Comparison of ENCODE assay signal across 13 cellular contexts in genomic region chrX:139929876-139930275, GRCh38. TPM values are rescaled to one million over a fixed set of nuclear protein-coding genes. Genes with fewer than 3 reads are reported as not detected.
A peak's percentile ranks its signal among the peaks of the same experiment; 100 is the strongest.
DNase-seq lines count a peak whose midpoint lies in the region; ATAC-seq and TF ChIP-seq lines count a peak whose summit lies in the region.
"Had no signal": no experiment of that assay in that cellular context is flagged by ENCODE, and none has a peak within 500 bp of the region (broad histone marks: within the 10 kb centered on the region; RNA-seq: fewer than 3 reads in every experiment).

No MANE protein-coding gene starts in this region.

- CTCF ChIA-PET in activated CD8-positive, alpha-beta T cell treated with anti-CD3 and anti-CD28 coated beads for 36 hours (lab: Charles Lee) = no interaction called here
- CTCF ChIA-PET in activated CD8-positive, alpha-beta T cell treated with anti-CD3 and anti-CD28 coated beads, Interleukin-2, amount 10 ng/mL, durations not matched to agents 7 days and 5 days (lab: Charles Lee) = interaction anchor here (1.1 kb wide), 1 partner anchor 141 kb away, joined by 3 read pairs; no protein-coding TSS in a partner anchor

- H3K27me3 Mint-ChIP-seq in activated CD8-positive, alpha-beta T cell treated with anti-CD3 and anti-CD28 coated beads for 36 hours = no peaks in the 10 kb centered on the region
- H3K27me3 Mint-ChIP-seq in activated CD8-positive, alpha-beta T cell treated with anti-CD3 and anti-CD28 coated beads, Interleukin-2, amount 10 ng/mL, durations not matched to agents 7 days and 5 days (ENCODE audit: low read depth) = no peaks in the 10 kb centered on the region
- no peaks in the 10 kb centered on the region for H3K27me3 Mint-ChIP-seq in endothelial cell (ENCODE audit: unreplicated experiment)
- no peaks in the 10 kb centered on the region for H3K27me3 Mint-ChIP-seq in progenitor cell of endocrine pancreas

- H3K27ac Mint-ChIP-seq in activated CD8-positive, alpha-beta T cell treated with anti-CD3 and anti-CD28 coated beads for 36 hours = no peak overlapping the region
- no peak overlapping the region for H3K27ac Mint-ChIP-seq in activated CD8-positive, alpha-beta T cell treated with anti-CD3 and anti-CD28 coated beads, Interleukin-2, amount 10 ng/mL, durations not matched to agents 7 days and 5 days
- no peak overlapping the region for H3K27ac Mint-ChIP-seq in endothelial cell (ENCODE audit: unreplicated experiment)
- no peak overlapping the region for H3K27ac Mint-ChIP-seq in progenitor cell of endocrine pancreas

- no peak for ATAC-seq in activated CD8-positive, alpha-beta T cell treated with anti-CD3 and anti-CD28 coated beads for 36 hours
- ATAC-seq in activated CD8-positive, alpha-beta T cell treated with anti-CD3 and anti-CD28 coated beads, Interleukin-2, amount 10 ng/mL, durations not matched to agents 7 days and 5 days = no peak

- DNase-seq in activated CD8-positive, alpha-beta T cell treated with anti-CD3 and anti-CD28 coated beads for 36 hours = no peak
- DNase-seq in activated CD8-positive, alpha-beta T cell treated with anti-CD3 and anti-CD28 coated beads, Interleukin-2, amount 10 ng/mL, durations not matched to agents 7 days and 5 days = no peak
- peak; percentile 9 for DNase-seq in NCI-H69 (lab: John Stamatoyannopoulos, UW)
- no peak for DNase-seq in endothelial cell (ENCODE audit: low spot score)
- DNase-seq in progenitor cell of endocrine pancreas (ENCODE audit: low spot score, unreplicated experiment) = no peak
- no peak for DNase-seq in NCI-H1417 (lab: John Stamatoyannopoulos, UW)
- DNase-seq in posterior vena cava (ENCODE audit: low spot score) = no peak
- no peak for DNase-seq in iPS-NIHi11 (ENCODE audit: low spot score)
- DNase-seq: NCI-H146, PC-9 had no signal

- H3K36me3 Mint-ChIP-seq in activated CD8-positive, alpha-beta T cell treated with anti-CD3 and anti-CD28 coated beads for 36 hours (ENCODE audit: low read depth) = peaks cover 2% of the 10 kb centered on the region
- peaks cover 4% of the 10 kb centered on the region for H3K36me3 Mint-ChIP-seq in activated CD8-positive, alpha-beta T cell treated with anti-CD3 and anti-CD28 coated beads, Interleukin-2, amount 10 ng/mL, durations not matched to agents 7 days and 5 days (ENCODE audit: low read depth)
- H3K36me3 Mint-ChIP-seq in endothelial cell (ENCODE audit: low read depth, unreplicated experiment) (no peaks in the 10 kb centered on the region), progenitor cell of endocrine pancreas (ENCODE audit: insufficient read depth) (no peaks in the 10 kb centered on the region)

- POLR2A ChIA-PET in activated CD8-positive, alpha-beta T cell treated with anti-CD3 and anti-CD28 coated beads for 36 hours (lab: Charles Lee) = no interaction called here
- POLR2A ChIA-PET in activated CD8-positive, alpha-beta T cell treated with anti-CD3 and anti-CD28 coated beads, Interleukin-2, amount 10 ng/mL, durations not matched to agents 7 days and 5 days (lab: Charles Lee) = no interaction called here

- peaks cover 35% of the 10 kb centered on the region for H3K4me1 Mint-ChIP-seq in activated CD8-positive, alpha-beta T cell treated with anti-CD3 and anti-CD28 coated beads for 36 hours (ENCODE audit: low read depth)
- peaks cover 22% of the 10 kb centered on the region for H3K4me1 Mint-ChIP-seq in activated CD8-positive, alpha-beta T cell treated with anti-CD3 and anti-CD28 coated beads, Interleukin-2, amount 10 ng/mL, durations not matched to agents 7 days and 5 days (ENCODE audit: low read depth)
- peaks cover 15% of the 10 kb centered on the region for H3K4me1 Mint-ChIP-seq in endothelial cell (ENCODE audit: unreplicated experiment)
- peaks cover 20% of the 10 kb centered on the region for H3K4me1 Mint-ChIP-seq in progenitor cell of endocrine pancreas (ENCODE audit: low read depth)

- no peak for TF ChIP-seq CTCF in activated CD8-positive, alpha-beta T cell treated with anti-CD3 and anti-CD28 coated beads for 36 hours (IDR thresholded peaks at IDR 0.05)
- no peak for TF ChIP-seq CTCF in endothelial cell (IDR thresholded peaks at IDR 0.05; ENCODE audit: unreplicated experiment)
- TF ChIP-seq CTCF in progenitor cell of endocrine pancreas (IDR thresholded peaks at IDR 0.05; ENCODE audit: unreplicated experiment) = no peak

- no peaks in the 10 kb centered on the region for H3K9me3 Mint-ChIP-seq in activated CD8-positive, alpha-beta T cell treated with anti-CD3 and anti-CD28 coated beads for 36 hours
- H3K9me3 Mint-ChIP-seq in activated CD8-positive, alpha-beta T cell treated with anti-CD3 and anti-CD28 coated beads, Interleukin-2, amount 10 ng/mL, durations not matched to agents 7 days and 5 days (ENCODE audit: insufficient read depth) = no peaks in the 10 kb centered on the region
- H3K9me3 Mint-ChIP-seq in endothelial cell (ENCODE audit: unreplicated experiment) = no peaks in the 10 kb centered on the region
- H3K9me3 Mint-ChIP-seq in progenitor cell of endocrine pancreas (ENCODE audit: low read depth) = no peaks in the 10 kb centered on the region

- intact Hi-C loops in activated CD8-positive, alpha-beta T cell treated with anti-CD3 and anti-CD28 coated beads for 36 hours (cut with micrococcal nuclease) = no loop called here
- intact Hi-C loops in posterior vena cava (cut with DNase I) = no loop called here

- peak overlapping the region; percentile 76 for H3K4me3 Mint-ChIP-seq in activated CD8-positive, alpha-beta T cell treated with anti-CD3 and anti-CD28 coated beads for 36 hours
- H3K4me3 Mint-ChIP-seq in activated CD8-positive, alpha-beta T cell treated with anti-CD3 and anti-CD28 coated beads, Interleukin-2, amount 10 ng/mL, durations not matched to agents 7 days and 5 days = no peak overlapping the region
- H3K4me3 Mint-ChIP-seq in endothelial cell (ENCODE audit: unreplicated experiment) (peak overlapping the region; percentile 90), progenitor cell of endocrine pancreas (ENCODE audit: low read depth) (peak overlapping the region; percentile 83)

RNA-seq across cellular contexts. Expression of gene ATP11C, which starts 3.0 kb away (rescaled TPM):
- 10 to 100 TPM; 19.3 to 27.0 TPM for total RNA-seq in activated CD8-positive, alpha-beta T cell treated with anti-CD3 and anti-CD28 coated beads for 36 hours
- total RNA-seq in activated CD8-positive, alpha-beta T cell treated with anti-CD3 and anti-CD28 coated beads, Interleukin-2, amount 10 ng/mL, durations not matched to agents 7 days and 5 days = 10 to 100 TPM; 11.8 TPM
- total RNA-seq in endothelial cell (ENCODE audit: unreplicated experiment) = 48.5 TPM
- 36.5 and 38.3 TPM in 2 replicates for total RNA-seq in progenitor cell of endocrine pancreas
- 10 to 100 TPM; 24.5 to 27.2 TPM for total RNA-seq in posterior vena cava

RNA-seq across cellular contexts. Expression of gene CXorf66, which starts 35.4 kb away (rescaled TPM):
- total RNA-seq in activated CD8-positive, alpha-beta T cell treated with anti-CD3 and anti-CD28 coated beads for 36 hours = not detected
- not detected for total RNA-seq in activated CD8-positive, alpha-beta T cell treated with anti-CD3 and anti-CD28 coated beads, Interleukin-2, amount 10 ng/mL, durations not matched to agents 7 days and 5 days
- total RNA-seq in endothelial cell (ENCODE audit: unreplicated experiment) (not detected), progenitor cell of endocrine pancreas (not detected in 2 replicates), posterior vena cava (not detected)
- total RNA-seq: Daoy, PC-9, skeletal muscle tissue, tibial nerve had no signal
